ENCODE assay signal across 15 cellular contexts in the genomic region with DNA sequence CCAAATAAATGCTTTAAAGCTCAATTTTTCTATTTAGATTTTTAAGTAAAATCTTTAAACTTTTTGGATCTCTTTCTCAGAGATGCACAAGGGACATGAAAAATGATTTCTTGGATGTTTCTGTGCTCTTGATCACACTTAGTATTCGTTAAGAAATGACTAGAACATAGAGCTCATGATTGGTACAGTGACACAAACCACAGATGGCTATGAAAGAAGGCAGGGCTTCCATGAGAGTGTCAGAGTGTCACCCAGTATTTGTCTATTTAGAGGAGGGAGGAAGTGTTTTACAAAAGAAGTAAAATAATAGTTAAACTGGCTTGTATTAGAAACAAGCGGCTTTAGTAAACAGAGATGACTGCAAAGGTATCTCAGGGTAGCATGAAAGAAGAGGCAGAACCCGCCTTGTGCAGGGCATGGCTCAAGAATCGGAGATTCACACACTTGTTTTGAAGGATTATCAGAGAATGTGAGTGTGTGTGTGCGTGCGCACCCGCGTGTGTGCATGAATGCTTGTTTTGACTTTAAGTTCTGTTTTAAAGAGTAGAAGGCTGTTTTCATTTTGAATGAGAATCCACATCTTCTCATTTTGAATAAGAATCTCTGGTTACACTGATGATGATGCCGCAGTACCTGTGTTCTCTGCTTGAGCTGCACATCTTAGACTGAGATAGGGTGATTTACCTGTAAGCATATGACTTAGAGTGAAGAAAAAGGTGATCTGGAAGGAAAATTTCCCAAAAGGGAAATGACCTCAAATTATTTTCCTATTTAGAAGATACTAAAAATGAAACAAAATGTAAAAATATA.
"Had no signal": no experiment of that assay in that cellular context is flagged by ENCODE, and none has a peak within 500 bp of the region (broad histone marks: within the 10 kb centered on the region; RNA-seq: fewer than 3 reads in every experiment).

No MANE protein-coding gene starts in this region.

- H3K27me3 ChIP-seq: dorsolateral prefrontal cortex, spleen, suprapubic skin, transverse colon, uterus had no signal

- DNase-seq: activated gamma-delta T cell; activated naive CD8-positive, alpha-beta T cell treated with anti-CD3 and anti-CD28 coated beads, Interleukin-2, amount 50 U/mL, for 24 hours; anterior cingulate cortex; caudate nucleus; dorsolateral prefrontal cortex; left ventricle myocardium superior; occipital lobe; posterior cingulate gyrus; spleen; stimulated activated CD8-positive, alpha-beta memory T cell treated with anti-CD3 and anti-CD28 coated beads, Interleukin-4, amount 100 ng/mL, for 48 hours; stimulated activated naive CD8-positive, alpha-beta T cell treated with anti-CD3 and anti-CD28 coated beads, Interleukin-15, amount 100 ng/mL, for 72 hours; transverse colon; uterus had no signal

- H3K4me1 Mint-ChIP-seq: brain had no signal

- H3K9me3 Mint-ChIP-seq: activated naive CD8-positive, alpha-beta T cell treated with anti-CD3 and anti-CD28 coated beads, Interleukin-2, amount 50 U/mL, for 24 hours; stimulated activated naive CD8-positive, alpha-beta T cell treated with anti-CD3 and anti-CD28 coated beads, Interleukin-15, amount 100 ng/mL, for 72 hours had no signal

- ATAC-seq: activated naive CD8-positive, alpha-beta T cell treated with anti-CD3 and anti-CD28 coated beads, Interleukin-2, amount 50 U/mL, for 24 hours; left ventricle myocardium superior; stimulated activated naive CD8-positive, alpha-beta T cell treated with anti-CD3 and anti-CD28 coated beads, Interleukin-15, amount 100 ng/mL, for 72 hours had no signal

- H3K27ac ChIP-seq: dorsolateral prefrontal cortex, spleen, suprapubic skin, transverse colon, uterus had no signal

- H3K27me3 Mint-ChIP-seq: activated naive CD8-positive, alpha-beta T cell treated with anti-CD3 and anti-CD28 coated beads, Interleukin-2, amount 50 U/mL, for 24 hours; brain; stimulated activated naive CD8-positive, alpha-beta T cell treated with anti-CD3 and anti-CD28 coated beads, Interleukin-15, amount 100 ng/mL, for 72 hours had no signal

- H3K9me3 ChIP-seq: suprapubic skin, transverse colon, uterus had no signal

- H3K4me3 ChIP-seq: dorsolateral prefrontal cortex, spleen, suprapubic skin, transverse colon, uterus had no signal

- H3K4me3 Mint-ChIP-seq: activated naive CD8-positive, alpha-beta T cell treated with anti-CD3 and anti-CD28 coated beads, Interleukin-2, amount 50 U/mL, for 24 hours; brain; stimulated activated naive CD8-positive, alpha-beta T cell treated with anti-CD3 and anti-CD28 coated beads, Interleukin-15, amount 100 ng/mL, for 72 hours had no signal

- H3K27ac Mint-ChIP-seq: activated naive CD8-positive, alpha-beta T cell treated with anti-CD3 and anti-CD28 coated beads, Interleukin-2, amount 50 U/mL, for 24 hours had no signal
